In genomic region chr11:61756452-61757212, GRCh38 we compare ENCODE assay signal across 8 cellular contexts.
DNase-seq lines count a peak whose midpoint lies in the region; ATAC-seq lines count a peak whose summit lies in the region.

No MANE protein-coding gene starts in this region.

- peak overlapping the region; percentile 46 to 78 for H3K4me3 ChIP-seq in duodenal mucosa (ENCODE audit: low read depth in 1 of 2, low read length in 2 of 2)

- H3K36me3 Mint-ChIP-seq in stimulated activated effector memory CD8-positive, alpha-beta T cell treated with anti-CD3 and anti-CD28 coated beads, Interleukin-12 subunit alpha, Interleukin-12 subunit beta, amount 100 ng/mL, for 72 hours, result no peaks in the 10 kb centered on the region

- peak; percentile 81 for ATAC-seq in stimulated activated effector memory CD8-positive, alpha-beta T cell treated with anti-CD3 and anti-CD28 coated beads, Interleukin-12 subunit alpha, Interleukin-12 subunit beta, amount 100 ng/mL, for 72 hours
- ATAC-seq in HG03280 (IDR thresholded peaks at IDR 0.05; ENCODE audit: unreplicated experiment), result no peak

- H3K4me3 Mint-ChIP-seq in stimulated activated effector memory CD8-positive, alpha-beta T cell treated with anti-CD3 and anti-CD28 coated beads, Interleukin-12 subunit alpha, Interleukin-12 subunit beta, amount 100 ng/mL, for 72 hours, result peak overlapping the region; percentile 58

- peaks cover 50% of the 10 kb centered on the region for H3K4me1 Mint-ChIP-seq in stimulated activated effector memory CD8-positive, alpha-beta T cell treated with anti-CD3 and anti-CD28 coated beads, Interleukin-12 subunit alpha, Interleukin-12 subunit beta, amount 100 ng/mL, for 72 hours

- H3K9ac ChIP-seq in duodenal mucosa (ENCODE audit: low read depth in 1 of 2, low read length in 2 of 2), result peak overlapping the region; percentile 61 to 94

- H3K27me3 ChIP-seq in duodenal mucosa (ENCODE audit: control insufficient read depth in 1 of 2, insufficient read depth in 2 of 2, low read length in 2 of 2), result no peaks in the 10 kb centered on the region

- H3K27ac Mint-ChIP-seq in stimulated activated effector memory CD8-positive, alpha-beta T cell treated with anti-CD3 and anti-CD28 coated beads, Interleukin-12 subunit alpha, Interleukin-12 subunit beta, amount 100 ng/mL, for 72 hours, result peak overlapping the region; percentile 88

- H3K9me3 Mint-ChIP-seq in stimulated activated effector memory CD8-positive, alpha-beta T cell treated with anti-CD3 and anti-CD28 coated beads, Interleukin-12 subunit alpha, Interleukin-12 subunit beta, amount 100 ng/mL, for 72 hours, result no peaks in the 10 kb centered on the region

- no peaks in the 10 kb centered on the region for H3K9me3 ChIP-seq in duodenal mucosa (ENCODE audit: control insufficient read depth in 1 of 2, low read length in 2 of 2)

- peak; percentile 18 for DNase-seq in activated effector memory CD4-positive, alpha-beta T cell treated with Interleukin-2 at 50 U/mL for 16 hours
- DNase-seq in activated effector memory CD4-positive, alpha-beta T cell treated with anti-CD3 and anti-CD28 coated beads, Interleukin-2, amount 50 U/mL, for 16 hours, result no peak
- peak; percentile 48 for DNase-seq in NOMO-1 treated with DMSO at 0.1 percent for 48 hours (lab: John Stamatoyannopoulos, UW; ENCODE audit: unreplicated experiment)
- peak in 1 of 2 donors; percentile 65 for DNase-seq in stimulated activated effector memory CD8-positive, alpha-beta T cell treated with anti-CD3 and anti-CD28 coated beads, Interleukin-12 subunit alpha, Interleukin-12 subunit beta, amount 100 ng/mL, for 72 hours (ENCODE audit: low spot score in 2 of 2)
- no peak for DNase-seq in medulla oblongata (ENCODE audit: extremely low spot score)
- no peak for DNase-seq in dedifferentiated amniotic fluid mesenchymal stem cell (ENCODE audit: extremely low spot score)

- peak overlapping the region; percentile 88 for H3K27ac ChIP-seq in duodenal mucosa (ENCODE audit: low read depth, low read length)

- H3K36me3 ChIP-seq in duodenal mucosa (ENCODE audit: control insufficient read depth in 1 of 2, insufficient read depth in 2 of 2, low read length in 2 of 2), result peaks cover 0 to 3% of the 10 kb centered on the region in 2 donors

- peaks cover 52 to 57% of the 10 kb centered on the region in 2 donors for H3K4me1 ChIP-seq in duodenal mucosa (ENCODE audit: control insufficient read depth in 1 of 2, insufficient read depth in 2 of 2, low read length in 2 of 2)

Comparison
In these comparisons a context has a peak if more than half of its experiments do, and no peak if none do; other contexts are left out.
1. DNase-seq: peak in activated effector memory CD4-positive, alpha-beta T cell treated with Interleukin-2 at 50 U/mL for 16 hours (single experiment) and NOMO-1 treated with DMSO at 0.1 percent for 48 hours (single experiment); none in activated effector memory CD4-positive, alpha-beta T cell treated with anti-CD3 and anti-CD28 coated beads, Interleukin-2, amount 50 U/mL, for 16 hours (single experiment), medulla oblongata (single experiment) and dedifferentiated amniotic fluid mesenchymal stem cell (single experiment).